ENCODE assay signal across 1 cellular context in genomic region chr18:8116346-8117007, GRCh38.
TF ChIP-seq lines count a peak whose summit lies in the region.

No MANE protein-coding gene starts in this region.

TF ChIP-seq in endothelial cell of umbilical vein, 7 proteins besides CTCF, POLR2A, EP300 and RAD21 (continued from another document):
- no peak for TF ChIP-seq JUN (IDR thresholded peaks at IDR 0.05; ENCODE audit: borderline replicate concordance, insufficient read depth, insufficient read length, low read depth)
- no peak for TF ChIP-seq FOS (IDR thresholded peaks at IDR 0.05; ENCODE audit: borderline replicate concordance, insufficient read depth, low read length)
- no peak for TF ChIP-seq POLR2AphosphoS5 (IDR thresholded peaks at IDR 0.05; ENCODE audit: insufficient read depth, low read depth, low read length)
